In the genomic region with DNA sequence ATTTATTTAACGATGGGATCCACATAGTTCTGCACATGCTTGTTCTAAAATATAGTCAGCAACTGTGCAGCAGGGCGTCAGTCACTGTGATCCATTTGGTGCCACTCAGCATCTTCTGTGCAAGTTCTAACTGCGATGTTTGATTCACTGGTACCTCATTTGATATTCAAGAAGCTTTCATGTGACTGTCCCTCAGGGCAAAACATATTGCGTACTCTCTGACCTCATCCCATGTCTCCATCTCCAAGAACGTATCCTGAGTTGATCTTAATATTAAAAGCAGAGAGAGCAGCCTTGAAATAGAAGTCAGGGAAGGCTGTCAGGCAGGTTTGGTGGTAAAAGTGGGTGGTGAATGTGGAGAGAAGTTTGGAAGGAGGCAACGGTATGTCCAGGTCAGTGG, we compare ENCODE assay signal across 1 cellular context.
TF ChIP-seq lines count a peak whose summit lies in the region.

No MANE protein-coding gene starts in this region.

TF ChIP-seq in GM12878, 131 proteins besides CTCF, POLR2A, EP300 and RAD21:
- TF ChIP-seq RAD51 (IDR thresholded peaks at IDR 0.05) (no peak), PAX5 (IDR thresholded peaks at IDR 0.05; ENCODE audit: borderline replicate concordance, low read depth, low read length) (no peak), EZH2 (IDR thresholded peaks at IDR 0.05; ENCODE audit: borderline replicate concordance, control insufficient read depth, low read depth, low read length) (no peak)
- TF ChIP-seq, protein P1, sequence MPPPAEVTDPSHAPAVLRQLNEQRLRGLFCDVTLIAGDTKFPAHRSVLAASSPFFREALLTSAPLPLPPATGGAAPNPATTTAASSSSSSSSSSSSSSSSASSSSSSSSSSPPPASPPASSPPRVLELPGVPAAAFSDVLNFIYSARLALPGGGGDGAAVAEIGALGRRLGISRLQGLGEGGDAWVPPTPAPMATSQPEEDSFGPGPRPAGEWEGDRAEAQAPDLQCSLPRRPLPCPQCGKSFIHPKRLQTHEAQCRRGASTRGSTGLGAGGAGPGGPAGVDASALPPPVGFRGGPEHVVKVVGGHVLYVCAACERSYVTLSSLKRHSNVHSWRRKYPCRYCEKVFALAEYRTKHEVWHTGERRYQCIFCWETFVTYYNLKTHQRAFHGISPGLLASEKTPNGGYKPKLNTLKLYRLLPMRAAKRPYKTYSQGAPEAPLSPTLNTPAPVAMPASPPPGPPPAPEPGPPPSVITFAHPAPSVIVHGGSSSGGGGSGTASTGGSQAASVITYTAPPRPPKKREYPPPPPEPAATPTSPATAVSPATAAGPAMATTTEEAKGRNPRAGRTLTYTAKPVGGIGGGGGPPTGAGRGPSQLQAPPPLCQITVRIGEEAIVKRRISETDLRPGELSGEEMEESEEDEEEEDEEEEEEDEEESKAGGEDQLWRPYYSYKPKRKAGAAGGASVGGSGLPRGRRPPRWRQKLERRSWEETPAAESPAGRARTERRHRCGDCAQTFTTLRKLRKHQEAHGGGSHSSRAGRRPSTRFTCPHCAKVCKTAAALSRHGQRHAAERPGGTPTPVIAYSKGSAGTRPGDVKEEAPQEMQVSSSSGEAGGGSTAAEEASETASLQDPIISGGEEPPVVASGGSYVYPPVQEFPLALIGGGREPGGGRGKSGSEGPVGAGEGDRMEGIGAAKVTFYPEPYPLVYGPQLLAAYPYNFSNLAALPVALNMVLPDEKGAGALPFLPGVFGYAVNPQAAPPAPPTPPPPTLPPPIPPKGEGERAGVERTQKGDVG (CRISPR knock-in tag; IDR thresholded peaks at IDR 0.05): no peak
- TF ChIP-seq, protein P2, sequence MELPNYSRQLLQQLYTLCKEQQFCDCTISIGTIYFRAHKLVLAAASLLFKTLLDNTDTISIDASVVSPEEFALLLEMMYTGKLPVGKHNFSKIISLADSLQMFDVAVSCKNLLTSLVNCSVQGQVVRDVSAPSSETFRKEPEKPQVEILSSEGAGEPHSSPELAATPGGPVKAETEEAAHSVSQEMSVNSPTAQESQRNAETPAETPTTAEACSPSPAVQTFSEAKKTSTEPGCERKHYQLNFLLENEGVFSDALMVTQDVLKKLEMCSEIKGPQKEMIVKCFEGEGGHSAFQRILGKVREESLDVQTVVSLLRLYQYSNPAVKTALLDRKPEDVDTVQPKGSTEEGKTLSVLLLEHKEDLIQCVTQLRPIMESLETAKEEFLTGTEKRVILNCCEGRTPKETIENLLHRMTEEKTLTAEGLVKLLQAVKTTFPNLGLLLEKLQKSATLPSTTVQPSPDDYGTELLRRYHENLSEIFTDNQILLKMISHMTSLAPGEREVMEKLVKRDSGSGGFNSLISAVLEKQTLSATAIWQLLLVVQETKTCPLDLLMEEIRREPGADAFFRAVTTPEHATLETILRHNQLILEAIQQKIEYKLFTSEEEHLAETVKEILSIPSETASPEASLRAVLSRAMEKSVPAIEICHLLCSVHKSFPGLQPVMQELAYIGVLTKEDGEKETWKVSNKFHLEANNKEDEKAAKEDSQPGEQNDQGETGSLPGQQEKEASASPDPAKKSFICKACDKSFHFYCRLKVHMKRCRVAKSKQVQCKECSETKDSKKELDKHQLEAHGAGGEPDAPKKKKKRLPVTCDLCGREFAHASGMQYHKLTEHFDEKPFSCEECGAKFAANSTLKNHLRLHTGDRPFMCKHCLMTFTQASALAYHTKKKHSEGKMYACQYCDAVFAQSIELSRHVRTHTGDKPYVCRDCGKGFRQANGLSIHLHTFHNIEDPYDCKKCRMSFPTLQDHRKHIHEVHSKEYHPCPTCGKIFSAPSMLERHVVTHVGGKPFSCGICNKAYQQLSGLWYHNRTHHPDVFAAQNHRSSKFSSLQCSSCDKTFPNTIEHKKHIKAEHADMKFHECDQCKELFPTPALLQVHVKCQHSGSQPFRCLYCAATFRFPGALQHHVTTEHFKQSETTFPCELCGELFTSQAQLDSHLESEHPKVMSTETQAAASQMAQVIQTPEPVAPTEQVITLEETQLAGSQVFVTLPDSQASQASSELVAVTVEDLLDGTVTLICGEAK (IDR thresholded peaks at IDR 0.05; ENCODE audit: borderline replicate concordance): no peak
